25 cellular contexts compared by ENCODE assay signal in genomic region chr13:91058919-91059318, GRCh38.
"Had no signal": no experiment of that assay in that cellular context is flagged by ENCODE, and none has a peak within 500 bp of the region (broad histone marks: within the 10 kb centered on the region; RNA-seq: fewer than 3 reads in every experiment).

No MANE protein-coding gene starts in this region.

- H2AFZ ChIP-seq: hepatocyte had no signal

- H3K79me2 ChIP-seq: hepatocyte had no signal

- H3K9me3 ChIP-seq: colonic mucosa, gastrocnemius medialis had no signal

- H3K4me2 ChIP-seq: hepatocyte had no signal

- FAIRE-seq: endometrium, endothelial cell of umbilical vein had no signal

- H3K4me1 ChIP-seq: colonic mucosa, esophagus muscularis mucosa, foreskin keratinocyte, gastrocnemius medialis, gastroesophageal sphincter, heart left ventricle, heart right ventricle had no signal

- H3K27me3 ChIP-seq: colonic mucosa, esophagus muscularis mucosa, foreskin keratinocyte, gastrocnemius medialis, gastroesophageal sphincter, heart left ventricle, heart right ventricle, hepatocyte had no signal

- H3K36me3 ChIP-seq: colonic mucosa, esophagus muscularis mucosa, gastrocnemius medialis, gastroesophageal sphincter, heart left ventricle, heart right ventricle had no signal

- ATAC-seq: effector memory CD8-positive, alpha-beta T cell; esophagus mucosa; foreskin keratinocyte; gastrocnemius medialis; gastroesophageal sphincter; heart left ventricle; heart right ventricle had no signal

- DNase-seq: colonic mucosa; cortex of kidney; dermis blood vessel endothelial cell; dorsolateral prefrontal cortex; effector CD4-positive, alpha-beta T cell; effector CD8-positive, alpha-beta T cell; effector memory CD4-positive, alpha-beta T cell; effector memory CD8-positive, alpha-beta T cell; endodermal cell; foreskin fibroblast; foreskin keratinocyte; foreskin melanocyte; gastrocnemius medialis; glutamatergic neuron; head of caudate nucleus; heart left ventricle; heart right ventricle had no signal

- H3K4me3 ChIP-seq: colonic mucosa, coronary artery, dorsolateral prefrontal cortex, esophagus muscularis mucosa, gastrocnemius medialis, gastroesophageal sphincter, heart left ventricle, heart right ventricle, hepatocyte had no signal

- H3K27ac ChIP-seq: colonic mucosa, coronary artery, dorsolateral prefrontal cortex, epithelial cell of prostate, esophagus muscularis mucosa, foreskin keratinocyte, gastrocnemius medialis, gastroesophageal sphincter, heart left ventricle, heart right ventricle, hepatocyte had no signal
